ENCODE assay signal across 2 cellular contexts in genomic region chr10:6120691-6121090, GRCh38.
TF ChIP-seq lines count a peak whose summit lies in the region.

No MANE protein-coding gene starts in this region.

TF ChIP-seq in HEK293T, 16 proteins besides CTCF, POLR2A, EP300 and RAD21:
- TF ChIP-seq FOXK2 (IDR thresholded peaks at IDR 0.05) (no peak), SP1 (IDR thresholded peaks at IDR 0.05) (no peak), LEF1 (IDR thresholded peaks at IDR 0.05; ENCODE audit: borderline replicate concordance) (no peak), ZNF384 (IDR thresholded peaks at IDR 0.05) (no peak), L3MBTL2 (conservative IDR thresholded peaks at IDR 0.05) (no peak), BHLHE40 (IDR thresholded peaks at IDR 0.05; ENCODE audit: borderline replicate concordance) (no peak), NFRKB (IDR thresholded peaks at IDR 0.05) (no peak), PKNOX1 (IDR thresholded peaks at IDR 0.05) (no peak), ARNT (IDR thresholded peaks at IDR 0.05) (no peak), TARDBP (IDR thresholded peaks at IDR 0.05) (no peak), FOXA1 (IDR thresholded peaks at IDR 0.05) (no peak), FOXM1 (IDR thresholded peaks at IDR 0.05; ENCODE audit: borderline replicate concordance) (no peak), SUZ12 (IDR thresholded peaks at IDR 0.05) (no peak), HDGF (IDR thresholded peaks at IDR 0.05; ENCODE audit: borderline replicate concordance) (no peak), ELF4 (IDR thresholded peaks at IDR 0.05) (no peak), CTBP1 (IDR thresholded peaks at IDR 0.05; ENCODE audit: borderline replicate concordance) (no peak)

TF ChIP-seq in SK-N-SH, 30 proteins besides CTCF, POLR2A, EP300 and RAD21:
- TF ChIP-seq ZBTB33 (IDR thresholded peaks at IDR 0.05; ENCODE audit: borderline replicate concordance, low read depth) (no peak), TCF12 (IDR thresholded peaks at IDR 0.05) (no peak), RCOR1 (IDR thresholded peaks at IDR 0.05; ENCODE audit: low read length) (no peak), TEAD4 (IDR thresholded peaks at IDR 0.05; ENCODE audit: borderline replicate concordance, insufficient read depth) (no peak), TAF1 (IDR thresholded peaks at IDR 0.05; ENCODE audit: borderline replicate concordance, low read depth, low read length) (no peak), PBX3 (IDR thresholded peaks at IDR 0.05) (no peak), NRF1 (IDR thresholded peaks at IDR 0.05; ENCODE audit: low read depth, low read length) (no peak), USF1 (IDR thresholded peaks at IDR 0.05; ENCODE audit: borderline replicate concordance, low read depth) (no peak), EZH2phosphoT487 (IDR thresholded peaks at IDR 0.05; ENCODE audit: borderline replicate concordance, low read depth) (no peak), MAX (IDR thresholded peaks at IDR 0.05; ENCODE audit: low read depth) (no peak), FOSL2 (IDR thresholded peaks at IDR 0.05; ENCODE audit: borderline replicate concordance, low read depth) (no peak), FOXM1 (IDR thresholded peaks at IDR 0.05; ENCODE audit: low read depth) (no peak), IRF3 (IDR thresholded peaks at IDR 0.05; ENCODE audit: low read depth, low read length) (no peak), MXI1 (IDR thresholded peaks at IDR 0.05; ENCODE audit: low read depth, low read length) (no peak), ELF1 (IDR thresholded peaks at IDR 0.05) (no peak)
